Comparison of ENCODE assay signal across 8 cellular contexts in genomic region chr12:61853945-61854344, GRCh38.
"Had no signal": no experiment of that assay in that cellular context is flagged by ENCODE, and none has a peak within 500 bp of the region (broad histone marks: within the 10 kb centered on the region; RNA-seq: fewer than 3 reads in every experiment).

No MANE protein-coding gene starts in this region.

- H3K4me2 ChIP-seq: GM23338 had no signal

- ATAC-seq: GM23338, HCT116 had no signal

- H3K36me3 Mint-ChIP-seq: IgD-negative memory B cell had no signal

- H3K9me3 ChIP-seq: HAP-1 had no signal

- H3K36me3 ChIP-seq: HAP-1 had no signal

- H3K27me3 Mint-ChIP-seq: IgD-negative memory B cell had no signal

- H3K4me3 ChIP-seq: GM23338, HAP-1 had no signal

- H3K27ac ChIP-seq: HL-60 had no signal

- H3K4me1 ChIP-seq: HAP-1 had no signal

- H2AFZ ChIP-seq: GM23338 had no signal

- DNase-seq: H7, HFFc6, KG1 had no signal

- H3K27ac Mint-ChIP-seq: GM23338, HFFc6, IgD-negative memory B cell had no signal

- H3K4me1 Mint-ChIP-seq: GM23338, IgD-negative memory B cell had no signal

- H3K4me3 Mint-ChIP-seq: GM23338, HFFc6, IgD-negative memory B cell had no signal
